Comparison of ENCODE assay signal across 5 cellular contexts in the genomic region with DNA sequence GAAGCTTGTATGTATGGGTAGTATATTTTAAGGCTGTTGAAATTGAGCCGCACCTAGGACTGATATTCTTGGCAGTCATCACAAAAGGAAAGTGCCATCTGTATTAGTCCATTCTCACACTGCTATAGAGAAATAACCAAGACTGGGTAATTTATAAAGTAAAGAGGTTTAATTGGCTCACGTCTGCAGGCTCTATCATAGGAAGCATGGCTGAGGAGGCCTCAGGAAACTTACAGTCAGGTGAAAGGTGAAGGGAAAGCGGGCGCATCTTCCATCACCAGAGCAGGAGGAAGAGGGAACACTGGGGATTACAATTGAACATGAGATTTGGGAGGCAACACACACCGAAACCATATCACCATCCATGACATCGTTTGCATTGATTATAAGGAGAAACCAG. TPM values are rescaled to one million over a fixed set of nuclear protein-coding genes. Genes with fewer than 3 reads are reported as not detected.
"Had no signal": no experiment of that assay in that cellular context is flagged by ENCODE, and none has a peak within 500 bp of the region (broad histone marks: within the 10 kb centered on the region; RNA-seq: fewer than 3 reads in every experiment).

No MANE protein-coding gene starts in this region.

RNA-seq across cellular contexts. Expression of a gene that starts 8.9 kb away (rescaled TPM):
- total RNA-seq: activated B cell treated with CpG ODN at 0.5 μM for 24 hours, SJSA1 had no signal

RNA-seq across cellular contexts. Expression of a gene that starts 41.6 kb away (rescaled TPM):
- total RNA-seq: activated naive CD8-positive, alpha-beta T cell treated with anti-CD3 and anti-CD28 coated beads for 36 hours had no signal
- polyA plus RNA-seq: IgD-negative memory B cell, SK-N-SH had no signal
